Comparison of ENCODE assay signal across 18 cellular contexts in genomic region chr1:198575292-198575691, GRCh38. TPM values are rescaled to one million over a fixed set of nuclear protein-coding genes. Genes with fewer than 3 reads are reported as not detected.
DNase-seq lines count a peak whose midpoint lies in the region; ATAC-seq and TF ChIP-seq lines count a peak whose summit lies in the region.
"Had no signal": no experiment of that assay in that cellular context is flagged by ENCODE, and none has a peak within 500 bp of the region (broad histone marks: within the 10 kb centered on the region; RNA-seq: fewer than 3 reads in every experiment).

No MANE protein-coding gene starts in this region.

- no peak for DNase-seq in activated naive CD4-positive, alpha-beta T cell treated with anti-CD3 and anti-CD28 coated beads for 36 hours
- DNase-seq in HFFc6 (no peak), activated B cell treated with CpG ODN at 0.5 μM for 24 hours (no peak), HCEC 1CT (no peak), cardiac septum (ENCODE audit: low spot score) (no peak)
- no peak for DNase-seq in naive thymus-derived CD4-positive, alpha-beta T cell
- no peak for DNase-seq in effector memory CD8-positive, alpha-beta T cell
- DNase-seq: CD8-positive, alpha-beta memory T cell; NCI-H1417 treated with DMSO at 0.1 percent for 48 hours; NCI-H187 treated with DMSO at 0.1 percent for 48 hours; NCI-H226; NCI-H524 had no signal

- ATAC-seq in activated B cell treated with CpG ODN at 0.5 μM for 24 hours (ENCODE audit: low read depth): peak; percentile 43
- ATAC-seq in naive thymus-derived CD4-positive, alpha-beta T cell: no peak
- ATAC-seq in effector memory CD8-positive, alpha-beta T cell (replicated peaks): no peak
- ATAC-seq: GM23338, HCT116, K562 had no signal

- POLR2A ChIA-PET in activated B cell treated with CpG ODN at 0.5 μM for 24 hours (lab: Charles Lee): interaction anchor here (0.9 to 2.6 kb wide), 11 partner anchors 19 to 109 kb away, joined by 3 to 20 read pairs (median 4); no protein-coding TSS in a partner anchor
- POLR2A ChIA-PET in naive thymus-derived CD4-positive, alpha-beta T cell (lab: Charles Lee): interaction anchor here (0.9 to 1.9 kb wide), 2 partner anchors 15 to 50 kb away, joined by 3 to 7 read pairs; no protein-coding TSS in a partner anchor

- H3K4me3 ChIP-seq in naive thymus-derived CD4-positive, alpha-beta T cell (ENCODE audit: low read length): no peak overlapping the region
- H3K4me3 ChIP-seq: BLaER1 treated with 17β-estradiol and CSF1 and Interleukin-3, amounts not matched to agents 10 nM and 100 nM; GM23338; K562; SJSA1 had no signal

- H3K27me3 Mint-ChIP-seq in activated naive CD4-positive, alpha-beta T cell treated with anti-CD3 and anti-CD28 coated beads, Interleukin-2, amount 50 U/mL, for 24 hours: no peaks in the 10 kb centered on the region
- no peaks in the 10 kb centered on the region for H3K27me3 Mint-ChIP-seq in activated naive CD4-positive, alpha-beta T cell treated with anti-CD3 and anti-CD28 coated beads for 36 hours (ENCODE audit: low read depth)
- H3K27me3 Mint-ChIP-seq in HFFc6 (ENCODE audit: insufficient read depth) (no peaks in the 10 kb centered on the region), activated B cell treated with CpG ODN at 0.5 μM for 24 hours (no peaks in the 10 kb centered on the region)
- no peaks in the 10 kb centered on the region for H3K27me3 Mint-ChIP-seq in naive thymus-derived CD4-positive, alpha-beta T cell
- H3K27me3 Mint-ChIP-seq in effector memory CD8-positive, alpha-beta T cell: no peaks in the 10 kb centered on the region
- H3K27me3 Mint-ChIP-seq: CD8-positive, alpha-beta memory T cell had no signal

- H3K4me3 Mint-ChIP-seq in activated naive CD4-positive, alpha-beta T cell treated with anti-CD3 and anti-CD28 coated beads, Interleukin-2, amount 50 U/mL, for 24 hours: no peak overlapping the region
- H3K4me3 Mint-ChIP-seq in activated naive CD4-positive, alpha-beta T cell treated with anti-CD3 and anti-CD28 coated beads for 36 hours: no peak overlapping the region
- H3K4me3 Mint-ChIP-seq in HFFc6 (no peak overlapping the region), activated B cell treated with CpG ODN at 0.5 μM for 24 hours (peak overlapping the region; percentile 21)
- no peak overlapping the region for H3K4me3 Mint-ChIP-seq in naive thymus-derived CD4-positive, alpha-beta T cell
- H3K4me3 Mint-ChIP-seq in effector memory CD8-positive, alpha-beta T cell: no peak overlapping the region
- H3K4me3 Mint-ChIP-seq: CD8-positive, alpha-beta memory T cell; GM23338 had no signal

- intact Hi-C loops in activated naive CD4-positive, alpha-beta T cell treated with anti-CD3 and anti-CD28 coated beads for 36 hours (cut with micrococcal nuclease): no loop called here
- intact Hi-C loops in activated B cell treated with CpG ODN at 0.5 μM for 24 hours (cut with micrococcal nuclease): loop anchor here (1.0 kb wide), 1 partner anchor 18 kb away; no protein-coding TSS in a partner anchor
- intact Hi-C loops in naive thymus-derived CD4-positive, alpha-beta T cell (cut with micrococcal nuclease): loop anchor here in 1 of 2 donors (2.0 kb wide), 1 partner anchor 14 kb away; no protein-coding TSS in a partner anchor
- intact Hi-C loops in cardiac septum (cut with DNase I): no loop called here

- no peaks in the 10 kb centered on the region for H3K4me1 ChIP-seq in naive thymus-derived CD4-positive, alpha-beta T cell (ENCODE audit: control insufficient read depth in 2 of 2, insufficient read depth in 2 of 2, low read length in 2 of 2)

- H3K9me3 Mint-ChIP-seq in activated naive CD4-positive, alpha-beta T cell treated with anti-CD3 and anti-CD28 coated beads, Interleukin-2, amount 50 U/mL, for 24 hours: no peaks in the 10 kb centered on the region
- no peaks in the 10 kb centered on the region for H3K9me3 Mint-ChIP-seq in activated naive CD4-positive, alpha-beta T cell treated with anti-CD3 and anti-CD28 coated beads for 36 hours
- peaks cover 7% of the 10 kb centered on the region for H3K9me3 Mint-ChIP-seq in HFFc6
- H3K9me3 Mint-ChIP-seq in activated B cell treated with CpG ODN at 0.5 μM for 24 hours: peaks cover 2% of the 10 kb centered on the region
- H3K9me3 Mint-ChIP-seq in naive thymus-derived CD4-positive, alpha-beta T cell: peaks cover 0 to 8% (median 1%) of the 10 kb centered on the region in 11 donors
- H3K9me3 Mint-ChIP-seq in effector memory CD8-positive, alpha-beta T cell: no peaks in the 10 kb centered on the region
- H3K9me3 Mint-ChIP-seq: GM23338 had no signal

- CTCF ChIA-PET in activated naive CD4-positive, alpha-beta T cell treated with anti-CD3 and anti-CD28 coated beads for 36 hours (lab: Charles Lee): interaction anchor here (1.6 kb wide), 1 partner anchor 16 kb away, joined by 3 read pairs; no protein-coding TSS in a partner anchor
- CTCF ChIA-PET in activated B cell treated with CpG ODN at 0.5 μM for 24 hours (lab: Charles Lee): interaction anchor here (1.4 kb wide), 2 partner anchors 26 to 110 kb away, joined by 3 to 4 read pairs; no protein-coding TSS in a partner anchor
- CTCF ChIA-PET in naive thymus-derived CD4-positive, alpha-beta T cell (lab: Charles Lee): interaction anchor here (1.0 kb wide), 1 partner anchor 44 kb away, joined by 3 read pairs; no protein-coding TSS in a partner anchor

- H3K36me3 Mint-ChIP-seq in activated naive CD4-positive, alpha-beta T cell treated with anti-CD3 and anti-CD28 coated beads, Interleukin-2, amount 50 U/mL, for 24 hours: peaks cover 2% of the 10 kb centered on the region
- peaks cover 1% of the 10 kb centered on the region for H3K36me3 Mint-ChIP-seq in activated naive CD4-positive, alpha-beta T cell treated with anti-CD3 and anti-CD28 coated beads for 36 hours (ENCODE audit: low read depth)
- H3K36me3 Mint-ChIP-seq in HFFc6 (ENCODE audit: low read depth) (peaks cover 22% of the 10 kb centered on the region), activated B cell treated with CpG ODN at 0.5 μM for 24 hours (ENCODE audit: low read depth) (no peaks in the 10 kb centered on the region)
- H3K36me3 Mint-ChIP-seq in naive thymus-derived CD4-positive, alpha-beta T cell: peaks cover 0 to 5% (median 0%) of the 10 kb centered on the region in 5 donors
- no peaks in the 10 kb centered on the region for H3K36me3 Mint-ChIP-seq in effector memory CD8-positive, alpha-beta T cell (ENCODE audit: insufficient read depth)
- H3K36me3 Mint-ChIP-seq: CD8-positive, alpha-beta memory T cell had no signal

- H3K27me3 ChIP-seq in naive thymus-derived CD4-positive, alpha-beta T cell (ENCODE audit: control insufficient read depth in 2 of 2, insufficient read depth in 2 of 2, low read length in 2 of 2): no peaks in the 10 kb centered on the region
- H3K27me3 ChIP-seq: BLaER1 treated with 17β-estradiol and CSF1 and Interleukin-3, amounts not matched to agents 10 nM and 100 nM; SJSA1 had no signal

- H3K36me3 ChIP-seq in naive thymus-derived CD4-positive, alpha-beta T cell (ENCODE audit: control insufficient read depth in 2 of 3, insufficient read depth in 3 of 3, low read length in 3 of 3): no peaks in the 10 kb centered on the region
- H3K36me3 ChIP-seq: BLaER1 treated with 17β-estradiol and CSF1 and Interleukin-3, amounts not matched to agents 10 nM and 100 nM; SJSA1 had no signal

- no peaks in the 10 kb centered on the region for H3K9me3 ChIP-seq in naive thymus-derived CD4-positive, alpha-beta T cell (ENCODE audit: control insufficient read depth in 2 of 3, low read length in 3 of 3)
- H3K9me3 ChIP-seq: SJSA1 had no signal

- H3K27ac ChIP-seq in naive thymus-derived CD4-positive, alpha-beta T cell (ENCODE audit: low read depth, low read length): no peak overlapping the region
- H3K27ac ChIP-seq: SJSA1 had no signal

- H3K27ac Mint-ChIP-seq in activated naive CD4-positive, alpha-beta T cell treated with anti-CD3 and anti-CD28 coated beads, Interleukin-2, amount 50 U/mL, for 24 hours: peak overlapping the region; percentile 5
- no peak overlapping the region for H3K27ac Mint-ChIP-seq in activated naive CD4-positive, alpha-beta T cell treated with anti-CD3 and anti-CD28 coated beads for 36 hours
- H3K27ac Mint-ChIP-seq in HFFc6 (peak overlapping the region; percentile 69), activated B cell treated with CpG ODN at 0.5 μM for 24 hours (peak overlapping the region; percentile 82)
- H3K27ac Mint-ChIP-seq in naive thymus-derived CD4-positive, alpha-beta T cell: peak overlapping the region in 5 of 9 donors; percentile 11 to 74 (median 26)
- no peak overlapping the region for H3K27ac Mint-ChIP-seq in effector memory CD8-positive, alpha-beta T cell
- H3K27ac Mint-ChIP-seq: GM23338 had no signal

- peaks cover 32% of the 10 kb centered on the region for H3K4me1 Mint-ChIP-seq in activated naive CD4-positive, alpha-beta T cell treated with anti-CD3 and anti-CD28 coated beads, Interleukin-2, amount 50 U/mL, for 24 hours
- peaks cover 24% of the 10 kb centered on the region for H3K4me1 Mint-ChIP-seq in activated naive CD4-positive, alpha-beta T cell treated with anti-CD3 and anti-CD28 coated beads for 36 hours (ENCODE audit: low read depth)
- H3K4me1 Mint-ChIP-seq in HFFc6 (ENCODE audit: low read depth): peaks cover 52% of the 10 kb centered on the region
- peaks cover 30% of the 10 kb centered on the region for H3K4me1 Mint-ChIP-seq in activated B cell treated with CpG ODN at 0.5 μM for 24 hours
- H3K4me1 Mint-ChIP-seq in naive thymus-derived CD4-positive, alpha-beta T cell: peaks cover 0 to 51% (median 28%) of the 10 kb centered on the region in 7 donors
- H3K4me1 Mint-ChIP-seq in effector memory CD8-positive, alpha-beta T cell (ENCODE audit: low read depth in 2 of 2): peaks cover 3 to 10% of the 10 kb centered on the region in 2 donors
- H3K4me1 Mint-ChIP-seq: GM23338 had no signal

- TF ChIP-seq CTCF in HFFc6 (IDR thresholded peaks at IDR 0.05) (no peak), activated B cell treated with CpG ODN at 0.5 μM for 24 hours (IDR thresholded peaks at IDR 0.05) (no peak)

RNA-seq across cellular contexts. Expression of gene ATP6V1G3, which starts 34.8 kb away (rescaled TPM):
- total RNA-seq in activated naive CD4-positive, alpha-beta T cell treated with anti-CD3 and anti-CD28 coated beads for 36 hours: not detected
- 1 to 10 TPM in 2 of 6 experiments, under 1 TPM in 4; 0.76 to 1.9 (median 0.95) TPM for total RNA-seq in HFFc6 (2021; fragmentation: NEBNext Ultra II Directional; extraction: Animal tissue kit (Norgen Biotek cat#: 25700))
- total RNA-seq in activated B cell treated with CpG ODN at 0.5 μM for 24 hours (not detected in 2 replicates), cardiac septum (not detected)
- total RNA-seq in naive thymus-derived CD4-positive, alpha-beta T cell: not detected
- polyA plus RNA-seq in naive thymus-derived CD4-positive, alpha-beta T cell: not detected
- total RNA-seq: CD8-positive, alpha-beta memory T cell; GM23338; K562; SJSA1 had no signal
- polyA plus RNA-seq: CD8-positive, alpha-beta memory T cell; GM23338 had no signal

Comparison
In these comparisons a context has a peak if more than half of its experiments do, and no peak if none do; other contexts are left out.
1. H3K27ac Mint-ChIP-seq: peak in activated naive CD4-positive, alpha-beta T cell treated with anti-CD3 and anti-CD28 coated beads, Interleukin-2, amount 50 U/mL, for 24 hours (single experiment), HFFc6 (single experiment), activated B cell treated with CpG ODN at 0.5 μM for 24 hours (single experiment) and naive thymus-derived CD4-positive, alpha-beta T cell (5 of 9); none in activated naive CD4-positive, alpha-beta T cell treated with anti-CD3 and anti-CD28 coated beads for 36 hours (single experiment) and effector memory CD8-positive, alpha-beta T cell (0 of 2).